In genomic region chr3:22471557-22471956, GRCh38 we compare ENCODE assay signal across 27 cellular contexts.
"Had no signal": no experiment of that assay in that cellular context is flagged by ENCODE, and none has a peak within 500 bp of the region (broad histone marks: within the 10 kb centered on the region; RNA-seq: fewer than 3 reads in every experiment).

No MANE protein-coding gene starts in this region.

- H3K27ac ChIP-seq: colonic mucosa, coronary artery, dorsolateral prefrontal cortex, epithelial cell of prostate, esophagus muscularis mucosa, esophagus squamous epithelium, foreskin keratinocyte, gastroesophageal sphincter, heart left ventricle had no signal

- H3K4me1 Mint-ChIP-seq: endodermal cell had no signal

- H3K9me3 ChIP-seq: colonic mucosa, esophagus muscularis mucosa, esophagus squamous epithelium, gastroesophageal sphincter, heart left ventricle had no signal

- H3K4me1 ChIP-seq: colonic mucosa, esophagus muscularis mucosa, esophagus squamous epithelium, foreskin keratinocyte, gastroesophageal sphincter, heart left ventricle had no signal

- DNase-seq: colonic mucosa; cortex of kidney; dermis blood vessel endothelial cell; dorsolateral prefrontal cortex; effector CD4-positive, alpha-beta T cell; effector CD8-positive, alpha-beta T cell; effector memory CD4-positive, alpha-beta T cell; effector memory CD8-positive, alpha-beta T cell; endodermal cell; erythroblast; esophagus squamous epithelium; foreskin fibroblast; foreskin keratinocyte; foreskin melanocyte; glutamatergic neuron; head of caudate nucleus; heart left ventricle had no signal

- FAIRE-seq: colon, endometrium, endothelial cell of umbilical vein, frontal cortex had no signal

- H3K27me3 Mint-ChIP-seq: dendritic cell treated with granulocyte-macrophage colony-stimulating factor and Interleukin-4, amounts not matched to agents 40 ng/mL and 50 ng/mL, for 4 days; effector memory CD8-positive, alpha-beta T cell had no signal

- H3K4me3 Mint-ChIP-seq: dendritic cell treated with granulocyte-macrophage colony-stimulating factor and Interleukin-4, amounts not matched to agents 40 ng/mL and 50 ng/mL, for 4 days; effector memory CD8-positive, alpha-beta T cell; endodermal cell had no signal

- H3K27ac Mint-ChIP-seq: dendritic cell treated with granulocyte-macrophage colony-stimulating factor and Interleukin-4, amounts not matched to agents 40 ng/mL and 50 ng/mL, for 4 days; effector memory CD8-positive, alpha-beta T cell; endodermal cell had no signal

- H3K36me3 ChIP-seq: colonic mucosa, esophagus muscularis mucosa, esophagus squamous epithelium, gastroesophageal sphincter, heart left ventricle had no signal

- H3K9me3 Mint-ChIP-seq: dendritic cell treated with granulocyte-macrophage colony-stimulating factor and Interleukin-4, amounts not matched to agents 40 ng/mL and 50 ng/mL, for 4 days; endodermal cell had no signal

- H3K27me3 ChIP-seq: colonic mucosa, esophagus muscularis mucosa, esophagus squamous epithelium, foreskin keratinocyte, gastroesophageal sphincter, heart left ventricle had no signal

- ATAC-seq: effector memory CD8-positive, alpha-beta T cell; esophagus mucosa; foreskin keratinocyte; gastroesophageal sphincter; heart left ventricle had no signal

- H3K4me3 ChIP-seq: colonic mucosa, coronary artery, dorsolateral prefrontal cortex, esophagus muscularis mucosa, esophagus squamous epithelium, gastroesophageal sphincter, heart left ventricle had no signal
